In genomic region chr6:5472583-5472982, GRCh38 we compare ENCODE assay signal across 21 cellular contexts.
DNase-seq lines count a peak whose midpoint lies in the region; ATAC-seq, FAIRE-seq and TF ChIP-seq lines count a peak whose summit lies in the region.
"Had no signal": no experiment of that assay in that cellular context is flagged by ENCODE, and none has a peak within 500 bp of the region (broad histone marks: within the 10 kb centered on the region; RNA-seq: fewer than 3 reads in every experiment).

No MANE protein-coding gene starts in this region.

- peak; percentile 81 for DNase-seq in NCI-H82 (lab: John Stamatoyannopoulos, UW)
- no peak for DNase-seq in NCI-H82 treated with DMSO at 0.1 percent for 48 hours (lab: John Stamatoyannopoulos, UW; ENCODE audit: unreplicated experiment)
- peak; percentile 70 for DNase-seq in NCI-H748 treated with DMSO at 0.1 percent for 48 hours (lab: John Stamatoyannopoulos, UW)
- DNase-seq in bronchial epithelial cell (ENCODE audit: low read depth): peak; percentile 35
- DNase-seq in neuronal stem cell (ENCODE audit: low spot score): no peak
- DNase-seq in GM13976 (ENCODE audit: low spot score): no peak
- DNase-seq: Calu3; CD8-positive, alpha-beta T cell; DMS79 treated with DMSO at 0.1 percent for 48 hours; GM23248; HCEC 1CT; Karpas-422; NCI-H187 treated with DMSO at 0.1 percent for 48 hours; NCI-H510A treated with DMSO at 0.1 percent for 48 hours; NK-92 treated with Interleukin-12 subunit alpha and Interleukin-12 subunit beta, amount 100 ng/mL, for 24 hours; Right ventricle myocardium superior had no signal

- no peak overlapping the region for H2BK5ac ChIP-seq in neuronal stem cell (ENCODE audit: low read length)

- H3K36me3 ChIP-seq in bronchial epithelial cell (ENCODE audit: control insufficient read depth, insufficient read depth, low read length) (no peaks in the 10 kb centered on the region), neuronal stem cell (replicated peaks in 1 of 2; ENCODE audit: control insufficient read depth in 2 of 2, insufficient read depth in 2 of 2, low read length in 2 of 2) (no peaks in the 10 kb centered on the region)
- H3K36me3 ChIP-seq: BLaER1 treated with 17β-estradiol and CSF1 and Interleukin-3, amounts not matched to agents 10 nM and 100 nM had no signal

- no peak overlapping the region for H3K23ac ChIP-seq in neuronal stem cell (ENCODE audit: low read depth, low read length, poor library complexity)

- H3K27ac ChIP-seq in neuronal stem cell (replicated peaks; ENCODE audit: low read length): peak overlapping the region; percentile 69
- H3K27ac ChIP-seq: BLaER1 treated with 17β-estradiol and CSF1 and Interleukin-3, amounts not matched to agents 10 nM and 100 nM; GM23248 had no signal

- no peak overlapping the region for H3K14ac ChIP-seq in neuronal stem cell (ENCODE audit: low read length)

- H2BK15ac ChIP-seq in neuronal stem cell (ENCODE audit: low read length): no peak overlapping the region

- in situ Hi-C loops in GM13976 (cut with MboI; ENCODE audit: low sequenced_read_pairs, unreplicated experiment): loop anchor here (25.0 kb wide), 2 partner anchors 515 to 1065 kb away; no protein-coding TSS in a partner anchor

- no CpG with 5 or more reads among the region's 2 CpGs for WGBS in neuronal stem cell (ENCODE audit: extremely low coverage in 2 of 2, insufficient read length in 2 of 2, insufficient replicate concordance in 1 of 2), 2 donors

- no peaks in the 10 kb centered on the region for H3K27me3 ChIP-seq in bronchial epithelial cell (ENCODE audit: control insufficient read depth, insufficient read depth, low read length)
- no peaks in the 10 kb centered on the region for H3K27me3 ChIP-seq in neuronal stem cell (ENCODE audit: control insufficient read depth in 3 of 3, insufficient read depth in 3 of 3, low read depth in 1 of 3, low read length in 3 of 3)
- H3K27me3 ChIP-seq: BLaER1 treated with 17β-estradiol and CSF1 and Interleukin-3, amounts not matched to agents 10 nM and 100 nM had no signal

- H4K91ac ChIP-seq in neuronal stem cell (ENCODE audit: low read depth, low read length, poor library complexity): no peak overlapping the region

- H2AK5ac ChIP-seq in neuronal stem cell (ENCODE audit: low read depth, low read length): no peak overlapping the region

- H3K9ac ChIP-seq in neuronal stem cell (ENCODE audit: low read depth, low read length, poor library complexity): no peak overlapping the region
- H3K9ac ChIP-seq: BLaER1 treated with 17β-estradiol and CSF1 and Interleukin-3, amounts not matched to agents 10 nM and 100 nM; GM23248; SK-N-SH had no signal

- no peaks in the 10 kb centered on the region for H3K9me3 ChIP-seq in neuronal stem cell (replicated peaks in 1 of 2; ENCODE audit: control insufficient read depth in 2 of 2, insufficient read depth in 1 of 2, low read depth in 1 of 2, low read length in 2 of 2)
- H3K9me3 ChIP-seq: BLaER1 treated with 17β-estradiol and CSF1 and Interleukin-3, amounts not matched to agents 10 nM and 100 nM; SK-N-SH had no signal

- no peak for TF ChIP-seq CTCF in bronchial epithelial cell (IDR thresholded peaks at IDR 0.05; ENCODE audit: insufficient read depth, low read length, severe bottlenecking)
- TF ChIP-seq CTCF in GM13976 (IDR thresholded peaks at IDR 0.05; ENCODE audit: borderline replicate concordance, control extremely low read depth, extremely low read depth, insufficient read depth, missing control alignments): no peak

- no peak overlapping the region for H2BK12ac ChIP-seq in neuronal stem cell (ENCODE audit: low read length)

- peaks cover 10 to 19% of the 10 kb centered on the region in 2 donors for H3K4me1 ChIP-seq in neuronal stem cell (ENCODE audit: control insufficient read depth in 2 of 2, insufficient read depth in 1 of 2, low read depth in 1 of 2, low read length in 2 of 2)

- no peak overlapping the region for H3K18ac ChIP-seq in neuronal stem cell (ENCODE audit: low read length)

- FAIRE-seq in bronchial epithelial cell (lab: Jason Lieb, UNC): no peak
- FAIRE-seq: HTR-8/SVneo had no signal

- no peak overlapping the region for H3K4me3 ChIP-seq in bronchial epithelial cell (ENCODE audit: low read depth, low read length)
- H3K4me3 ChIP-seq in neuronal stem cell (ENCODE audit: low read length in 2 of 2): peak overlapping the region in 1 of 2 donors; percentile 28
- H3K4me3 ChIP-seq: BLaER1 treated with 17β-estradiol and CSF1 and Interleukin-3, amounts not matched to agents 10 nM and 100 nM; GM23248 had no signal

- H3K4me2 ChIP-seq in neuronal stem cell (ENCODE audit: insufficient read depth, low read length, poor library complexity, severe bottlenecking): no peak overlapping the region

- no peaks in the 10 kb centered on the region for H3K79me1 ChIP-seq in neuronal stem cell (ENCODE audit: low read depth, low read length)

- ATAC-seq in GM21529 (IDR thresholded peaks at IDR 0.05; ENCODE audit: unreplicated experiment): no peak
- ATAC-seq in GM19328 (IDR thresholded peaks at IDR 0.05; ENCODE audit: unreplicated experiment): no peak
- ATAC-seq: CD8-positive, alpha-beta T cell had no signal

- no peak overlapping the region for H3K4ac ChIP-seq in neuronal stem cell (ENCODE audit: low read length)

- no peak overlapping the region for H2BK120ac ChIP-seq in neuronal stem cell (ENCODE audit: low read depth, low read length)

- no peak overlapping the region for H4K8ac ChIP-seq in neuronal stem cell (ENCODE audit: low read depth, low read length)

- H2AFZ ChIP-seq in neuronal stem cell (ENCODE audit: low read length): no peak overlapping the region
- H2AFZ ChIP-seq: GM23248 had no signal

Comparison
In these comparisons a context has a peak if more than half of its experiments do, and no peak if none do; other contexts are left out.
1. DNase-seq: peak in NCI-H82 (single experiment), NCI-H748 treated with DMSO at 0.1 percent for 48 hours (single experiment) and bronchial epithelial cell (single experiment); none in NCI-H82 treated with DMSO at 0.1 percent for 48 hours (single experiment), neuronal stem cell (single experiment) and GM13976 (single experiment).